ENCODE assay signal across 23 cellular contexts in genomic region chr4:168719725-168720124, GRCh38.
DNase-seq lines count a peak whose midpoint lies in the region; ATAC-seq, FAIRE-seq and TF ChIP-seq lines count a peak whose summit lies in the region.
"Had no signal": no experiment of that assay in that cellular context is flagged by ENCODE, and none has a peak within 500 bp of the region (broad histone marks: within the 10 kb centered on the region; RNA-seq: fewer than 3 reads in every experiment).

No MANE protein-coding gene starts in this region.

- no peak for TF ChIP-seq CTCF in left ventricle myocardium inferior (IDR thresholded peaks at IDR 0.05; ENCODE audit: borderline replicate concordance)
- no peak for TF ChIP-seq CTCF in stomach (IDR thresholded peaks at IDR 0.05)

- H3K4me1 Mint-ChIP-seq in dendritic cell treated with granulocyte-macrophage colony-stimulating factor and Interleukin-4, amounts not matched to agents 40 ng/mL and 50 ng/mL, for 4 days (ENCODE audit: low read depth): peaks cover 65% of the 10 kb centered on the region

- peak; percentile 65 for FAIRE-seq in HTR-8/SVneo (lab: Jason Lieb, UNC)
- FAIRE-seq: D721Med, GM12878, GM19239, H1 had no signal

- H3K27ac ChIP-seq in left ventricle myocardium inferior (replicated peaks) (peak overlapping the region; percentile 85), stomach (no peak overlapping the region)
- H3K27ac ChIP-seq: BLaER1 treated with 17β-estradiol and CSF1 and Interleukin-3, amounts not matched to agents 10 nM and 100 nM; GM23248 had no signal

- H3K27me3 Mint-ChIP-seq in dendritic cell treated with granulocyte-macrophage colony-stimulating factor and Interleukin-4, amounts not matched to agents 40 ng/mL and 50 ng/mL, for 4 days: peaks cover 14% of the 10 kb centered on the region
- H3K27me3 Mint-ChIP-seq: CD4-positive, alpha-beta T cell had no signal

- H3K4me3 Mint-ChIP-seq in dendritic cell treated with granulocyte-macrophage colony-stimulating factor and Interleukin-4, amounts not matched to agents 40 ng/mL and 50 ng/mL, for 4 days: no peak overlapping the region
- H3K4me3 Mint-ChIP-seq: CD4-positive, alpha-beta T cell; CD8-positive, alpha-beta memory T cell had no signal

- DNase-seq in left ventricle myocardium inferior (no peak), cardiac septum (ENCODE audit: low spot score) (no peak), HTR-8/SVneo (ENCODE audit: insufficient read length, low spot score) (no peak), stomach (no peak)
- no peak for DNase-seq in activated naive CD4-positive, alpha-beta T cell treated with anti-CD3 and anti-CD28 coated beads, Interleukin-2, amount 50 U/mL, for 72 hours (ENCODE audit: low spot score in 2 of 2)
- DNase-seq: AML-193; BE2C; CD4-positive, alpha-beta T cell; CD8-positive, alpha-beta memory T cell; DMS 273 treated with DMSO at 0.1 percent for 48 hours; DMS79; EL; GDM1; GM23248; H7; HCEC 1CT had no signal

- H3K4me3 ChIP-seq in left ventricle myocardium inferior: no peak overlapping the region
- no peak overlapping the region for H3K4me3 ChIP-seq in stomach
- H3K4me3 ChIP-seq: BLaER1 treated with 17β-estradiol and CSF1 and Interleukin-3, amounts not matched to agents 10 nM and 100 nM; GM12878; GM23248 had no signal

- TF ChIP-seq EP300 in stomach (IDR thresholded peaks at IDR 0.05): no peak

- intact Hi-C loops in left ventricle myocardium inferior (cut with micrococcal nuclease) (loop anchor here (10.0 kb wide), 1 partner anchor 115 kb away; no protein-coding TSS in a partner anchor), cardiac septum (cut with DNase I) (loop anchor here (10.0 kb wide), 1 partner anchor 285 kb away; no protein-coding TSS in a partner anchor), stomach (cut with DNase I; ENCODE audit: low total_unique reads) (no loop called here)
- intact Hi-C loops in dendritic cell treated with granulocyte-macrophage colony-stimulating factor and Interleukin-4, amounts not matched to agents 40 ng/mL and 50 ng/mL, for 4 days (cut with micrococcal nuclease): loop anchor here (5.0 kb wide), 1 partner anchor 38 kb away; no protein-coding TSS in a partner anchor

- peaks cover 52% of the 10 kb centered on the region for H3K4me1 ChIP-seq in left ventricle myocardium inferior
- H3K4me1 ChIP-seq in stomach: peaks cover 0 to 20% (median 6%) of the 10 kb centered on the region in 4 donors
- H3K4me1 ChIP-seq: BE2C had no signal

- H3K9me3 ChIP-seq in left ventricle myocardium inferior (replicated peaks) (no peaks in the 10 kb centered on the region), stomach (no peaks in the 10 kb centered on the region)
- H3K9me3 ChIP-seq: BE2C had no signal

- 90 to 100% (median 96%) methylated on average over 1 of the region's 1 CpG for WGBS in stomach, 5 donors

- no peaks in the 10 kb centered on the region for H3K9me3 Mint-ChIP-seq in dendritic cell treated with granulocyte-macrophage colony-stimulating factor and Interleukin-4, amounts not matched to agents 40 ng/mL and 50 ng/mL, for 4 days
- H3K9me3 Mint-ChIP-seq in activated naive CD4-positive, alpha-beta T cell treated with anti-CD3 and anti-CD28 coated beads, Interleukin-2, amount 50 U/mL, for 72 hours: peaks cover 9 to 12% of the 10 kb centered on the region in 2 donors

- no peak for TF ChIP-seq POLR2A in stomach (IDR thresholded peaks at IDR 0.05)

- H3K27me3 ChIP-seq in left ventricle myocardium inferior (ENCODE audit: low read depth): no peaks in the 10 kb centered on the region
- no peaks in the 10 kb centered on the region for H3K27me3 ChIP-seq in stomach
- H3K27me3 ChIP-seq: BE2C; BLaER1 treated with 17β-estradiol and CSF1 and Interleukin-3, amounts not matched to agents 10 nM and 100 nM had no signal

- H3K36me3 ChIP-seq in left ventricle myocardium inferior (no peaks in the 10 kb centered on the region), stomach (no peaks in the 10 kb centered on the region)
- H3K36me3 ChIP-seq: BE2C; BLaER1 treated with 17β-estradiol and CSF1 and Interleukin-3, amounts not matched to agents 10 nM and 100 nM had no signal

- ATAC-seq in activated naive CD4-positive, alpha-beta T cell treated with anti-CD3 and anti-CD28 coated beads, Interleukin-2, amount 50 U/mL, for 72 hours: no peak
- ATAC-seq: GM12878 had no signal

- peak overlapping the region; percentile 32 for H3K27ac Mint-ChIP-seq in dendritic cell treated with granulocyte-macrophage colony-stimulating factor and Interleukin-4, amounts not matched to agents 40 ng/mL and 50 ng/mL, for 4 days
- no peak overlapping the region for H3K27ac Mint-ChIP-seq in activated naive CD4-positive, alpha-beta T cell treated with anti-CD3 and anti-CD28 coated beads, Interleukin-2, amount 50 U/mL, for 72 hours
- H3K27ac Mint-ChIP-seq: CD14-positive monocyte; CD4-positive, alpha-beta T cell; CD8-positive, alpha-beta memory T cell had no signal

- no peaks in the 10 kb centered on the region for H3K36me3 Mint-ChIP-seq in dendritic cell treated with granulocyte-macrophage colony-stimulating factor and Interleukin-4, amounts not matched to agents 40 ng/mL and 50 ng/mL, for 4 days (ENCODE audit: low read depth)
- no peaks in the 10 kb centered on the region for H3K36me3 Mint-ChIP-seq in activated naive CD4-positive, alpha-beta T cell treated with anti-CD3 and anti-CD28 coated beads, Interleukin-2, amount 50 U/mL, for 72 hours
- H3K36me3 Mint-ChIP-seq: CD14-positive monocyte; CD8-positive, alpha-beta memory T cell had no signal
